Comparison of ENCODE assay signal across 8 cellular contexts in the genomic region with DNA sequence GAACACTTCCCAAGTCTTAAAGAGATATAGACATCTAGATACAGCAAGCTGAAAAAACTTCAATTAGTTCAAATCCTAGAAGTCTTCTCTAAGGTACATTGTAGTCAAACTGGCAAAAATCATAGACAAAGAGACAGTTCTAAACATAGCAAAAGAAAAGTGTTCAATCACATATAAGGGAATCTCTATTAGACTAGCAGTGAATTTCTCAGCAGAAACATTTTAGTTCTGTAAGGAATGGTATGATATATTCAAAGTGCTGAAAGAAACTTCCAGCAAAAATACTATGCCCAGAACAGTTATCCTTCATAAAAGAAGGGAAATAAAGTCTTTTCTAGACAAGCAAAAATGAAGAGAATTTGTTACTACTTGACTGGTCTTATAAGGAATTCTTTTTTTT.
"Had no signal": no experiment of that assay in that cellular context is flagged by ENCODE, and none has a peak within 500 bp of the region (broad histone marks: within the 10 kb centered on the region; RNA-seq: fewer than 3 reads in every experiment).

No MANE protein-coding gene starts in this region.

- DNase-seq: GDM1, GF-D8 had no signal

- ATAC-seq: GM12878 had no signal

- FAIRE-seq: G401.6, GM12878, GM12891, GM12892, GM18507, GM19239 had no signal

- H3K4me3 ChIP-seq: GM12878 had no signal
